Comparison of ENCODE assay signal across 15 cellular contexts in genomic region chr7:149875396-149875795, GRCh38. TPM values are rescaled to one million over a fixed set of nuclear protein-coding genes. Genes with fewer than 3 reads are reported as not detected.
DNase-seq lines count a peak whose midpoint lies in the region; ATAC-seq, FAIRE-seq and TF ChIP-seq lines count a peak whose summit lies in the region.
"Had no signal": no experiment of that assay in that cellular context is flagged by ENCODE, and none has a peak within 500 bp of the region (broad histone marks: within the 10 kb centered on the region; RNA-seq: fewer than 3 reads in every experiment).

No MANE protein-coding gene starts in this region.

- no peak for TF ChIP-seq CTCF in MCF 10A (IDR thresholded peaks at IDR 0.05; ENCODE audit: unreplicated experiment)
- TF ChIP-seq CTCF in mammary epithelial cell (conservative IDR thresholded peaks at IDR 0.05 in 1 of 2, IDR thresholded peaks at IDR 0.05 in 1 of 2; ENCODE audit: extremely low read depth in 1 of 2, insufficient read depth in 1 of 2, low read depth in 1 of 2, low read length in 2 of 2): no peak
- TF ChIP-seq CTCF in kidney (IDR thresholded peaks at IDR 0.05; ENCODE audit: borderline replicate concordance, extremely low read depth, insufficient read depth): no peak
- no peak for TF ChIP-seq CTCF in testis (IDR thresholded peaks at IDR 0.05)

- no peak overlapping the region for H3K9ac ChIP-seq in mammary epithelial cell (ENCODE audit: insufficient read depth, low read length)
- no peak overlapping the region for H3K9ac ChIP-seq in kidney (ENCODE audit: low read length in 2 of 2)

- no peaks in the 10 kb centered on the region for H3K9me3 Mint-ChIP-seq in MCF 10A (ENCODE audit: unreplicated experiment)
- no peaks in the 10 kb centered on the region for H3K9me3 Mint-ChIP-seq in activated CD8-positive, alpha-beta T cell treated with anti-CD3 and anti-CD28 coated beads, Interleukin-2, amount 10 ng/mL, durations not matched to agents 7 days and 5 days (ENCODE audit: insufficient read depth)

- TF ChIP-seq POLR2A in testis (IDR thresholded peaks at IDR 0.05): no peak

- H3K4me3 ChIP-seq in mammary epithelial cell (replicated peaks in 1 of 3; ENCODE audit: insufficient read depth in 1 of 3, low read depth in 2 of 3, low read length in 3 of 3) (no peak overlapping the region), kidney (ENCODE audit: low read length in 2 of 2) (peak overlapping the region; percentile 16 to 77), testis (no peak overlapping the region)

- FAIRE-seq in kidney (lab: Jason Lieb, UNC) (no peak), RCC 7860 (lab: Jason Lieb, UNC) (no peak)
- FAIRE-seq: H54 had no signal

- H3K27ac ChIP-seq in mammary epithelial cell (ENCODE audit: insufficient read depth, low read depth, low read length) (no peak overlapping the region), kidney (ENCODE audit: low read depth in 2 of 2, low read length in 2 of 2) (no peak overlapping the region), testis (no peak overlapping the region)
- H3K27ac ChIP-seq: RWPE1 had no signal

- peak overlapping the region; percentile 6 for H3K4me3 Mint-ChIP-seq in MCF 10A (ENCODE audit: unreplicated experiment)
- H3K4me3 Mint-ChIP-seq in activated CD8-positive, alpha-beta T cell treated with anti-CD3 and anti-CD28 coated beads, Interleukin-2, amount 10 ng/mL, durations not matched to agents 7 days and 5 days: peak overlapping the region; percentile 84

- no peaks in the 10 kb centered on the region for H3K9me3 ChIP-seq in mammary epithelial cell (replicated peaks; ENCODE audit: insufficient read depth, low read length)
- H3K9me3 ChIP-seq in kidney (ENCODE audit: control insufficient read depth in 1 of 2, low read length in 2 of 2): no peaks in the 10 kb centered on the region
- no peaks in the 10 kb centered on the region for H3K9me3 ChIP-seq in testis
- H3K9me3 ChIP-seq: heart left ventricle had no signal

- H3K36me3 Mint-ChIP-seq in MCF 10A (ENCODE audit: insufficient read depth, unreplicated experiment): peaks cover 15% of the 10 kb centered on the region
- H3K36me3 Mint-ChIP-seq in activated CD8-positive, alpha-beta T cell treated with anti-CD3 and anti-CD28 coated beads, Interleukin-2, amount 10 ng/mL, durations not matched to agents 7 days and 5 days (ENCODE audit: low read depth): peaks cover 44% of the 10 kb centered on the region

- no peaks in the 10 kb centered on the region for H4K20me1 ChIP-seq in mammary epithelial cell (ENCODE audit: insufficient read depth, low read length)

- peaks cover 6% of the 10 kb centered on the region for H3K4me1 Mint-ChIP-seq in MCF 10A (ENCODE audit: insufficient read depth, unreplicated experiment)
- H3K4me1 Mint-ChIP-seq in activated CD8-positive, alpha-beta T cell treated with anti-CD3 and anti-CD28 coated beads, Interleukin-2, amount 10 ng/mL, durations not matched to agents 7 days and 5 days (ENCODE audit: low read depth): peaks cover 58% of the 10 kb centered on the region

- no peak for ATAC-seq in activated CD8-positive, alpha-beta T cell treated with anti-CD3 and anti-CD28 coated beads, Interleukin-2, amount 10 ng/mL, durations not matched to agents 7 days and 5 days
- ATAC-seq in Right ventricle myocardium inferior: no peak
- ATAC-seq in HG02938 (IDR thresholded peaks at IDR 0.05; ENCODE audit: unreplicated experiment): no peak
- ATAC-seq: heart left ventricle, left ventricle myocardium superior had no signal

- CTCF ChIA-PET in MCF 10A (lab: Yijun Ruan, JAX) (interaction anchor here (2.4 kb wide), 1 partner anchor 8 kb away, joined by 9 read pairs; no protein-coding TSS in a partner anchor), mammary epithelial cell (lab: Charles Lee; ENCODE audit: low non-redundant PET) (no interaction called here)
- CTCF ChIA-PET in activated CD8-positive, alpha-beta T cell treated with anti-CD3 and anti-CD28 coated beads, Interleukin-2, amount 10 ng/mL, durations not matched to agents 7 days and 5 days (lab: Charles Lee): interaction anchor here (1.4 to 1.5 kb wide), 3 partner anchors 8 to 25 kb away, joined by 3 to 6 read pairs (median 3); no protein-coding TSS in a partner anchor

- intact Hi-C loops in MCF 10A (cut with micrococcal nuclease): no loop called here
- intact Hi-C loops in mammary epithelial cell (cut with micrococcal nuclease): no loop called here
- intact Hi-C loops in kidney (cut with DNase I): no loop called here
- intact Hi-C loops in testis (cut with DNase I; ENCODE audit: low total_unique reads): no loop called here
- intact Hi-C loops in Right ventricle myocardium inferior (cut with DNase I): loop anchor here (10.0 kb wide), 1 partner anchor 169 kb away; no protein-coding TSS in a partner anchor

- WGBS in mammary epithelial cell (ENCODE audit: low coverage, missing lambda C conversion rate): 91% methylated on average over 4 of the region's 4 CpGs
- WGBS in testis, 2 donors: 93 to 94% methylated on average over 4 of the region's 4 CpGs

- BruUV-seq in MCF 10A (replicated peaks; lab: Mats Ljungman, UMichigan) (no TSS peak), mammary epithelial cell (replicated peaks; lab: Mats Ljungman, UMichigan) (no TSS peak)

- no peaks in the 10 kb centered on the region for H3K36me3 ChIP-seq in mammary epithelial cell (ENCODE audit: insufficient read depth, low read length)
- H3K36me3 ChIP-seq in kidney (ENCODE audit: control insufficient read depth in 1 of 2, insufficient read depth in 2 of 2, low read length in 2 of 2): no peaks in the 10 kb centered on the region
- H3K36me3 ChIP-seq in testis (ENCODE audit: low read depth, missing control alignments): no peaks in the 10 kb centered on the region

- peaks cover 17% of the 10 kb centered on the region for H3K4me1 ChIP-seq in mammary epithelial cell (ENCODE audit: insufficient read depth, low read length)
- H3K4me1 ChIP-seq in kidney (ENCODE audit: control insufficient read depth in 1 of 2, insufficient read depth in 1 of 2, low read depth in 1 of 2, low read length in 2 of 2): peaks cover 5 to 17% of the 10 kb centered on the region in 2 donors
- peaks cover 4% of the 10 kb centered on the region for H3K4me1 ChIP-seq in testis

- no peak overlapping the region for H2AFZ ChIP-seq in mammary epithelial cell (ENCODE audit: low read depth, low read length)

- H3K27me3 ChIP-seq in mammary epithelial cell (ENCODE audit: insufficient read depth, low read length) (no peaks in the 10 kb centered on the region), testis (no peaks in the 10 kb centered on the region)
- H3K27me3 ChIP-seq: heart left ventricle had no signal

- in situ Hi-C loops in mammary epithelial cell (cut with MboI; ENCODE audit: low sequenced_read_pairs in 2 of 2): no loop called here

- H3K27ac Mint-ChIP-seq in MCF 10A (ENCODE audit: low read depth, unreplicated experiment): no peak overlapping the region
- peak overlapping the region; percentile 51 for H3K27ac Mint-ChIP-seq in activated CD8-positive, alpha-beta T cell treated with anti-CD3 and anti-CD28 coated beads, Interleukin-2, amount 10 ng/mL, durations not matched to agents 7 days and 5 days

- no peaks in the 10 kb centered on the region for H3K79me2 ChIP-seq in mammary epithelial cell (ENCODE audit: insufficient read depth, low read length)

- no peak overlapping the region for H3K4me2 ChIP-seq in mammary epithelial cell (ENCODE audit: insufficient read depth, low read depth, low read length)

- no peak for DNase-seq in MCF 10A (ENCODE audit: unreplicated experiment)
- no peak for DNase-seq in mammary epithelial cell
- DNase-seq in activated CD8-positive, alpha-beta T cell treated with anti-CD3 and anti-CD28 coated beads, Interleukin-2, amount 10 ng/mL, durations not matched to agents 7 days and 5 days: no peak
- no peak for DNase-seq in kidney
- DNase-seq in testis: peak; percentile 12
- DNase-seq in Right ventricle myocardium inferior (ENCODE audit: missing footprints): no peak
- no peak for DNase-seq in RCC 7860 (ENCODE audit: low spot score)
- DNase-seq: left ventricle myocardium superior; NCI-H1092; NCI-H446 treated with DMSO at 0.1 percent for 48 hours; stimulated activated naive CD4-positive, alpha-beta T cell treated with Interleukin-2 at 50 U/mL for 16 hours had no signal

- dilution Hi-C loops in mammary epithelial cell (cut with HindIII; ENCODE audit: low sequenced_read_pairs): no loop called here

- POLR2A ChIA-PET in MCF 10A (lab: Yijun Ruan, JAX): no interaction called here
- POLR2A ChIA-PET in activated CD8-positive, alpha-beta T cell treated with anti-CD3 and anti-CD28 coated beads, Interleukin-2, amount 10 ng/mL, durations not matched to agents 7 days and 5 days (lab: Charles Lee): no interaction called here

- H3K27me3 Mint-ChIP-seq in MCF 10A (ENCODE audit: insufficient read depth, unreplicated experiment): no peaks in the 10 kb centered on the region
- H3K27me3 Mint-ChIP-seq in activated CD8-positive, alpha-beta T cell treated with anti-CD3 and anti-CD28 coated beads, Interleukin-2, amount 10 ng/mL, durations not matched to agents 7 days and 5 days (ENCODE audit: low read depth): no peaks in the 10 kb centered on the region

RNA-seq across cellular contexts. Expression of gene ATP6V0E2, which starts 1.6 kb away (rescaled TPM):
- total RNA-seq in MCF 10A (2022): 8.6 and 8.9 TPM in 2 replicates
- 10 to 100 TPM in 1 of 2 donors, 1 to 10 TPM in 1; 4.4 to 12.5 TPM for total RNA-seq in mammary epithelial cell
- 3.0 TPM for polyA plus RNA-seq in mammary epithelial cell
- 11.3 TPM for polyA minus RNA-seq in mammary epithelial cell
- 10 to 100 TPM; 92.9 to 99.6 TPM for total RNA-seq in activated CD8-positive, alpha-beta T cell treated with anti-CD3 and anti-CD28 coated beads, Interleukin-2, amount 10 ng/mL, durations not matched to agents 7 days and 5 days
- 19.8 TPM for total RNA-seq in kidney
- polyA plus RNA-seq in kidney (ENCODE audit: insufficient read depth, low read depth, low replicate concordance): 138 TPM
- 10 to 100 TPM; 30.3 to 37.1 TPM for total RNA-seq in testis
- 14.0 TPM for polyA plus RNA-seq in testis (ENCODE audit: insufficient read depth, low read depth, low replicate concordance)
- 125 TPM for total RNA-seq in Right ventricle myocardium inferior

RNA-seq across cellular contexts. Expression of gene ZNF862, which starts 37.2 kb away (rescaled TPM):
- total RNA-seq in MCF 10A (2022) (17.4 and 22.2 TPM in 2 replicates), mammary epithelial cell (10 to 100 TPM in 1 of 2 donors, 1 to 10 TPM in 1; 9.7 to 10.5 TPM), kidney (29.1 TPM), testis (10 to 100 TPM; 21.6 to 24.5 TPM), Right ventricle myocardium inferior (10.1 TPM)
- polyA plus RNA-seq in mammary epithelial cell (4.6 TPM), kidney (ENCODE audit: insufficient read depth, low read depth, low replicate concordance) (5.7 TPM), testis (ENCODE audit: insufficient read depth, low read depth, low replicate concordance) (12.8 TPM)
- 1.2 TPM for polyA minus RNA-seq in mammary epithelial cell
- 10 to 100 TPM; 21.5 to 24.9 TPM for total RNA-seq in activated CD8-positive, alpha-beta T cell treated with anti-CD3 and anti-CD28 coated beads, Interleukin-2, amount 10 ng/mL, durations not matched to agents 7 days and 5 days

Comparison
In these comparisons a context has a peak if more than half of its experiments do, and no peak if none do; other contexts are left out.
1. H3K4me3 ChIP-seq: peak in kidney (2 of 2); none in mammary epithelial cell (0 of 3) and testis (0 of 2).